Comparison of ENCODE assay signal across 8 cellular contexts in genomic region chr11:96338910-96339703, GRCh38. TPM values are rescaled to one million over a fixed set of nuclear protein-coding genes. Genes with fewer than 3 reads are reported as not detected.
A peak's percentile ranks its signal among the peaks of the same experiment; 100 is the strongest.
DNase-seq lines count a peak whose midpoint lies in the region; ATAC-seq and TF ChIP-seq lines count a peak whose summit lies in the region.

No MANE protein-coding gene starts in this region.

- H3K36me3 Mint-ChIP-seq in natural killer cell, result no peaks in the 10 kb centered on the region

- TF ChIP-seq CTCF in natural killer cell (IDR thresholded peaks at IDR 0.05), result no peak

- H3K27ac ChIP-seq in epithelial cell of prostate (peak overlapping the region; percentile 72), urinary bladder (ENCODE audit: low read depth) (peak overlapping the region; percentile 56)

- H3K4me1 Mint-ChIP-seq in natural killer cell, result peaks cover 69 to 86% of the 10 kb centered on the region in 2 donors

- peak overlapping the region; percentile 99 for H3K4me3 Mint-ChIP-seq in natural killer cell

- peak overlapping the region; percentile 29 for H3K4me3 ChIP-seq in urinary bladder (ENCODE audit: low read depth, low read length)

- H3K27ac Mint-ChIP-seq in natural killer cell, result peak overlapping the region; percentile 81 to 92

- intact Hi-C loops in natural killer cell (cut with micrococcal nuclease), result loop anchor here (5.0 kb wide), 1 partner anchor 132 kb away; no protein-coding TSS in a partner anchor

- no peaks in the 10 kb centered on the region for H3K9me3 Mint-ChIP-seq in natural killer cell

- peaks cover 3% of the 10 kb centered on the region for H3K4me1 ChIP-seq in urinary bladder (ENCODE audit: insufficient read depth)

- DNase-seq in CD1c-positive myeloid dendritic cell (ENCODE audit: extremely low spot score) (peak; percentile 93), epithelial cell of prostate (ENCODE audit: low read depth, low spot score) (no peak), natural killer cell (peak; percentile 33), NCI-H1105 treated with DMSO at 0.1 percent for 48 hours (lab: John Stamatoyannopoulos, UW) (no peak)
- DNase-seq in activated CD4-positive, alpha-beta T cell treated with anti-CD3 and anti-CD28 coated beads, Interleukin-2, amount 50 U/mL, for 1 hour, result peak; percentile 23

- ATAC-seq in GM19468 (IDR thresholded peaks at IDR 0.05; ENCODE audit: extremely low read depth, unreplicated experiment) (peak; percentile 49), HG03565 (IDR thresholded peaks at IDR 0.05; ENCODE audit: unreplicated experiment) (peak; percentile 37), natural killer cell (peak; percentile 29 to 48 (median 35))

- peaks cover 0 to 3% of the 10 kb centered on the region in 2 donors for H3K27me3 Mint-ChIP-seq in natural killer cell (ENCODE audit: low read depth in 2 of 2)

- H3K36me3 ChIP-seq in urinary bladder (ENCODE audit: insufficient read depth), result no peaks in the 10 kb centered on the region

- WGBS in urinary bladder, result 18% methylated on average over 13 of the region's 13 CpGs

RNA-seq across cellular contexts. Expression of gene MAML2, which starts 3.9 kb away (rescaled TPM):
- total RNA-seq in natural killer cell (10 to 100 TPM; 14.2 to 20.5 (median 16.1) TPM), urinary bladder (25.6 TPM)
- polyA plus RNA-seq in urinary bladder, result 7.9 TPM

RNA-seq across cellular contexts. Expression of gene CCDC82, which starts 50.6 kb away (rescaled TPM):
- 10 to 100 TPM; 36.2 to 42.1 (median 38.0) TPM for total RNA-seq in natural killer cell
- total RNA-seq in urinary bladder, result 62.0 TPM
- polyA plus RNA-seq in urinary bladder, result 18.6 TPM

RNA-seq across cellular contexts. Expression of gene JRKL, which starts 50.7 kb away (rescaled TPM):
- total RNA-seq in natural killer cell (1 to 10 TPM; 4.5 to 6.1 (median 5.5) TPM), urinary bladder (19.1 TPM)
- polyA plus RNA-seq in urinary bladder, result 6.9 TPM

Comparison
In these comparisons a context has a peak if more than half of its experiments do, and no peak if none do; other contexts are left out.
1. DNase-seq: peak in CD1c-positive myeloid dendritic cell (single experiment), activated CD4-positive, alpha-beta T cell treated with anti-CD3 and anti-CD28 coated beads, Interleukin-2, amount 50 U/mL, for 1 hour (single experiment) and natural killer cell (single experiment); none in epithelial cell of prostate (single experiment) and NCI-H1105 treated with DMSO at 0.1 percent for 48 hours (single experiment).
2. Peak in every context shown above with its lines, with median percentiles within 50 percentile points of each other: ATAC-seq.